1 cellular context compared by ENCODE assay signal in genomic region chr12:130830246-130830551, GRCh38.
TF ChIP-seq lines count a peak whose summit lies in the region.

No MANE protein-coding gene starts in this region.

TF ChIP-seq in GM23338, 12 proteins besides CTCF, POLR2A, EP300 and RAD21:
- TF ChIP-seq NANOG (IDR thresholded peaks at IDR 0.05; ENCODE audit: borderline replicate concordance) (no peak), JUNB (IDR thresholded peaks at IDR 0.05; ENCODE audit: unreplicated experiment) (no peak)
- TF ChIP-seq, protein P1, sequence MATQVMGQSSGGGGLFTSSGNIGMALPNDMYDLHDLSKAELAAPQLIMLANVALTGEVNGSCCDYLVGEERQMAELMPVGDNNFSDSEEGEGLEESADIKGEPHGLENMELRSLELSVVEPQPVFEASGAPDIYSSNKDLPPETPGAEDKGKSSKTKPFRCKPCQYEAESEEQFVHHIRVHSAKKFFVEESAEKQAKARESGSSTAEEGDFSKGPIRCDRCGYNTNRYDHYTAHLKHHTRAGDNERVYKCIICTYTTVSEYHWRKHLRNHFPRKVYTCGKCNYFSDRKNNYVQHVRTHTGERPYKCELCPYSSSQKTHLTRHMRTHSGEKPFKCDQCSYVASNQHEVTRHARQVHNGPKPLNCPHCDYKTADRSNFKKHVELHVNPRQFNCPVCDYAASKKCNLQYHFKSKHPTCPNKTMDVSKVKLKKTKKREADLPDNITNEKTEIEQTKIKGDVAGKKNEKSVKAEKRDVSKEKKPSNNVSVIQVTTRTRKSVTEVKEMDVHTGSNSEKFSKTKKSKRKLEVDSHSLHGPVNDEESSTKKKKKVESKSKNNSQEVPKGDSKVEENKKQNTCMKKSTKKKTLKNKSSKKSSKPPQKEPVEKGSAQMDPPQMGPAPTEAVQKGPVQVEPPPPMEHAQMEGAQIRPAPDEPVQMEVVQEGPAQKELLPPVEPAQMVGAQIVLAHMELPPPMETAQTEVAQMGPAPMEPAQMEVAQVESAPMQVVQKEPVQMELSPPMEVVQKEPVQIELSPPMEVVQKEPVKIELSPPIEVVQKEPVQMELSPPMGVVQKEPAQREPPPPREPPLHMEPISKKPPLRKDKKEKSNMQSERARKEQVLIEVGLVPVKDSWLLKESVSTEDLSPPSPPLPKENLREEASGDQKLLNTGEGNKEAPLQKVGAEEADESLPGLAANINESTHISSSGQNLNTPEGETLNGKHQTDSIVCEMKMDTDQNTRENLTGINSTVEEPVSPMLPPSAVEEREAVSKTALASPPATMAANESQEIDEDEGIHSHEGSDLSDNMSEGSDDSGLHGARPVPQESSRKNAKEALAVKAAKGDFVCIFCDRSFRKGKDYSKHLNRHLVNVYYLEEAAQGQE (IDR thresholded peaks at IDR 0.05; ENCODE audit: unreplicated experiment), result no peak
